In the genomic region with DNA sequence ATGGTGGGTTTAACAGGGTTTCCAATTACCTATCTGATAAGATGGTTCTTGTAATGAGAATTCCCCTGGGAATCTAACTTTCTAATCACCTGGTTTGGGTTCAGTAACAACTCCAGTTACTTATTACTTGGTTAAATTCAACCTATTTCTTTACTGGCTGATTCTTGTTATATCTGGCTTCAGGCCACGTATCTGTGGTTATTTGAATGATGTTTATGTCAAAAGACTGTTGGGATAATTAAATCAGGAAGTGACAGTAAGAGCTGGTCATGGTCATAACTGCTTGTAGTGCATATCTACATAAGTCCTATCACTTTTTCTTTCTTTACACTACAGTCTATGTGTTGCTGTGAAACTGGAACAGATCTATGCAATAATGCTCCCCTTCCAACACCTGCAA, we compare ENCODE assay signal across 1 cellular context.
TF ChIP-seq lines count a peak whose summit lies in the region.

No MANE protein-coding gene starts in this region.

TF ChIP-seq in K562, 482 proteins besides CTCF, POLR2A, EP300 and RAD21 (continued from another document):
- TF ChIP-seq, protein P1, sequence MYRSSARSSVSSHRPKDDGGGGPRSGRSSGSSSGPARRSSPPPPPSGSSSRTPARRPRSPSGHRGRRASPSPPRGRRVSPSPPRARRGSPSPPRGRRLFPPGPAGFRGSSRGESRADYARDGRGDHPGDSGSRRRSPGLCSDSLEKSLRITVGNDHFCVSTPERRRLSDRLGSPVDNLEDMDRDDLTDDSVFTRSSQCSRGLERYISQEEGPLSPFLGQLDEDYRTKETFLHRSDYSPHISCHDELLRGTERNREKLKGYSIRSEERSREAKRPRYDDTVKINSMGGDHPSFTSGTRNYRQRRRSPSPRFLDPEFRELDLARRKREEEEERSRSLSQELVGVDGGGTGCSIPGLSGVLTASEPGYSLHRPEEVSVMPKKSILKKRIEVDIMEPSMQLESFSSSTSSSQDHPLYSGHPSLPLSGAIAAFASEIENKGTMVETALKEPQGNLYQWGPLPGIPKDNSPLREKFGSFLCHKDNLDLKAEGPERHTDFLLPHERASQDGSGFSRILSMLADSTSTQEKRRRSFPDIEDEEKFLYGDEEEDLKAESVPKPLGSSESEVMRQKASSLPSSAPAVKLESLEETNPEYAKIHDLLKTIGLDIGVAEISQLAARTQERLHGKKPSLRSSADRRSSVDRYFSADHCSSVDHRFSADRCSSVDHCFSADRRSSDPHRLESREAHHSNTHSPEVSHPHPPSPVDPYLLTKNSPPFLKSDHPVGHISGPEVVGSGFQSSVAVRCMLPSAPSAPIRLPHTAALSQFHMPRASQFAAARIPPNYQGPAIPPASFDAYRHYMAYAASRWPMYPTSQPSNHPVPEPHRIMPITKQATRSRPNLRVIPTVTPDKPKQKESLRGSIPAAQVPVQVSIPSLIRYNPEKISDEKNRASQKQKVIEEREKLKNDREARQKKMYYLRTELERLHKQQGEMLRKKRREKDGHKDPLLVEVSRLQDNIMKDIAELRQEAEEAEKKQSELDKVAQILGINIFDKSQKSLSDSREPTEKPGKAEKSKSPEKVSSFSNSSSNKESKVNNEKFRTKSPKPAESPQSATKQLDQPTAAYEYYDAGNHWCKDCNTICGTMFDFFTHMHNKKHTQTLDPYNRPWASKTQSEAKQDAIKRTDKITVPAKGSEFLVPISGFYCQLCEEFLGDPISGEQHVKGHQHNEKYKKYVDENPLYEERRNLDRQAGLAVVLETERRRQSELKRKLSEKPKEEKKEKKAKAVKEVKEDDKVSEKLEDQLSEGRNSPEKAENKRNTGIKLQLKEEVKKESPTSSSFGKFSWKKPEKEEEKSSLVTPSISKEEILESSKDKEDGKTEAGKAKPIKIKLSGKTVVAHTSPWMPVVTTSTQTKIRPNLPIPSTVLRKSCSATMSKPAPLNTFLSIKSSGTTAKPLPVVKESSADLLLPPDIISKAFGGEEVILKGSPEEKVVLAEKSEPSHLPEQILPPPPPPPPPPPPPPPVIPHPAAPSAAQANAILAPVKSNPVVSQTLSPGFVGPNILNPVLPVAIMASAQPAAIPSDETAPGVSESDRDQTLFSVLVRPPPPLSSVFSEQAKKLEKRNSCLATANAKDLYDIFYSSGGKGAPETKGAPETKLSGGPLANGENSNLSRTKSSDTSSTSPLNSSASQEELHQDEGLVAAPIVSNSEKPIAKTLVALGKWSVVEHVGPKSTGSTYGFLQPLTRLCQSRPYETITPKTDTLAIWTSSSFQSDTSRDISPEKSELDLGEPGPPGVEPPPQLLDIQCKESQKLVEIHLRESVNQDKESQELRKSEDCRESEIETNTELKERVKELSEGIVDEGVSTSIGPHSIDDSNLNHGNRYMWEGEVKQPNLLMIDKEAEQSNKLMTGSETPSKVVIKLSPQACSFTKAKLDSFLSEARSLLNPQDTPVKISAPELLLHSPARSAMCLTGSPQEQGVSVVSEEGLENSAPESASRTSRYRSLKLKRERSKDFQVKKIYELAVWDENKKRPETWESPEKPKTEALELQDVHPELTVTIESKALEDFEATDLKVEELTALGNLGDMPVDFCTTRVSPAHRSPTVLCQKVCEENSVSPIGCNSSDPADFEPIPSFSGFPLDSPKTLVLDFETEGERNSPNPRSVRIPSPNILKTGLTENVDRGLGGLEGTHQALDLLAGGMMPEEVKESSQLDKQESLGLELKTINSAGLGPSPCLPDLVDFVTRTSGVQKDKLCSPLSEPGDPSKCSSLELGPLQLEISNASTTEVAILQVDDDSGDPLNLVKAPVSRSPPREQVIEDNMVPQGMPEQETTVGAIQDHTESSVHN (IDR thresholded peaks at IDR 0.05; ENCODE audit: borderline replicate concordance in 1 of 2, low read depth in 1 of 2) = no peak
- TF ChIP-seq ZNF518B (CRISPR knock-in tag; IDR thresholded peaks at IDR 0.05) (no peak), MEIS2 (IDR thresholded peaks at IDR 0.05; ENCODE audit: partially characterized antibody) (peak; percentile 19), ZNF780A (CRISPR knock-in tag; IDR thresholded peaks at IDR 0.05) (no peak)
